In the genomic region with DNA sequence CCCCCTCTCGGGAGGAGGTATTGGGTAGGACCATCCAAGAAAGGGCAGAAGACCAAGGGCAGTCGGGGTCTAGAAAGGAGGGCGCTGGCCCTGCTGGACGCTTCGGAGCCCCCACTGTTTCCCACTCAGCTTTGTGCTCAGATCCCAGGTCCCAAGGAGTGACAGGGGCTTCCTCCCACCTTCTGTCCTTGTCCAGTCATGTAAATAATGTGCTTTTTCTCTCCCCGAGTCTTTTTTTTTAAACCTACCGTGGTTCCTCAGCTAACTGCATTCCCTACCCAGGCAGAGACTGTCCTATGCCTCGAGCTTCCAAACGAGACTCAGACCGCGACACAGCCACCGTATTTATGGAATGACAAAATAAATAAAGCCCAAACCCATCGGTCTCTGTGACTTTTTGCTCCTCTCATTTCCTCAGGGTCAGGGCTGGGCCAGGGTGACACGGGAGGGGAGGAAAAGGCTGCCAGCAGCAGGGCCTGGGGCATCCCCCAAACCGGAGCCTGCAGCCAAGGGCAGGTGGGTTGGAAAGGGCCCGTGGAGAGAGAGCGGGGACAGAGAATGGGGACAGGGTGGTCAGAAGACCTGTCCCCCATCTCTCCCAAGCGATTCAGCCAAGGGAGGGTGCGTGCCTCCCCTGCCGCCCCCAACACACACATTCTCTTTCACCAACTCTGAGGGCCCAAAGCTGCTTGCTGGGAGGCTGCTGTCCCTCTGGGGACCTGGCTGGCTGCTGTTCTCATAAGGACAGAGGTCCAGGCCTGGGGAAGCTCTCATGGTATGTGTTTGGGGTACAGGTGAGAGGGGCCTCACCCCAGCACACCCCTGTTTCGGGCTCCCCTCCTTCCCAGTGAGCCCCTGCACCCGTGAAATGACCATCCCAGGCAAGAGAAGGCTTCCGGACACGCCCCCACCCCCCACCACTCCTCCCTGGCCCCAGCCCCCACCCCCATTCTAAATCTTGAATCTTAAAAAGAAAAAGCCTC, we compare ENCODE assay signal across 22 cellular contexts. TPM values are rescaled to one million over a fixed set of nuclear protein-coding genes. Genes with fewer than 3 reads are reported as not detected.
A peak's percentile ranks its signal among the peaks of the same experiment; 100 is the strongest.
DNase-seq lines count a peak whose midpoint lies in the region; ATAC-seq and TF ChIP-seq lines count a peak whose summit lies in the region.
"Had no signal": no experiment of that assay in that cellular context is flagged by ENCODE, and none has a peak within 500 bp of the region (broad histone marks: within the 10 kb centered on the region; RNA-seq: fewer than 3 reads in every experiment).

No MANE protein-coding gene starts in this region.

- H3K36me3 Mint-ChIP-seq in activated CD8-positive, alpha-beta T cell treated with anti-CD3 and anti-CD28 coated beads for 36 hours (ENCODE audit: low read depth) = peaks cover 14% of the 10 kb centered on the region
- H3K36me3 Mint-ChIP-seq in activated CD8-positive, alpha-beta T cell treated with anti-CD3 and anti-CD28 coated beads, Interleukin-2, amount 10 ng/mL, durations not matched to agents 7 days and 5 days (ENCODE audit: low read depth) = peaks cover 19% of the 10 kb centered on the region
- H3K36me3 Mint-ChIP-seq in CD8-positive, alpha-beta T cell = peaks cover 20% of the 10 kb centered on the region
- peaks cover 13% of the 10 kb centered on the region for H3K36me3 Mint-ChIP-seq in activated naive CD8-positive, alpha-beta T cell treated with anti-CD3 and anti-CD28 coated beads, Interleukin-2, amount 50 U/mL, for 24 hours (ENCODE audit: low read depth)
- H3K36me3 Mint-ChIP-seq in neural crest cell (ENCODE audit: low read depth) = no peaks in the 10 kb centered on the region

- POLR2A ChIA-PET in activated CD8-positive, alpha-beta T cell treated with anti-CD3 and anti-CD28 coated beads for 36 hours (lab: Charles Lee) = interaction anchor here (0.8 to 2.0 kb wide), 5 partner anchors 9 to 35 kb away, joined by 3 to 10 read pairs (median 5); no protein-coding TSS in a partner anchor
- POLR2A ChIA-PET in activated CD8-positive, alpha-beta T cell treated with anti-CD3 and anti-CD28 coated beads, Interleukin-2, amount 10 ng/mL, durations not matched to agents 7 days and 5 days (lab: Charles Lee) = interaction anchor here (1.1 to 1.5 kb wide), 2 partner anchors 15 to 34 kb away, joined by 3 read pairs; no protein-coding TSS in a partner anchor
- POLR2A ChIA-PET in CD8-positive, alpha-beta T cell (lab: Charles Lee) = no interaction called here

- no peaks in the 10 kb centered on the region for H3K4me1 ChIP-seq in CD8-positive, alpha-beta T cell (ENCODE audit: insufficient read depth, low read length)
- H3K4me1 ChIP-seq: ascending aorta, prostate gland, suprapubic skin had no signal

- H3K4me3 Mint-ChIP-seq in activated CD8-positive, alpha-beta T cell treated with anti-CD3 and anti-CD28 coated beads for 36 hours = no peak overlapping the region
- H3K4me3 Mint-ChIP-seq in activated CD8-positive, alpha-beta T cell treated with anti-CD3 and anti-CD28 coated beads, Interleukin-2, amount 10 ng/mL, durations not matched to agents 7 days and 5 days = no peak overlapping the region
- no peak overlapping the region for H3K4me3 Mint-ChIP-seq in CD8-positive, alpha-beta T cell
- H3K4me3 Mint-ChIP-seq in activated naive CD8-positive, alpha-beta T cell treated with anti-CD3 and anti-CD28 coated beads, Interleukin-2, amount 50 U/mL, for 24 hours = peak overlapping the region; percentile 11
- H3K4me3 Mint-ChIP-seq in neural crest cell = peak overlapping the region; percentile 8
- H3K4me3 Mint-ChIP-seq: activated B cell treated with CpG ODN at 0.5 μM for 24 hours, HFFc6 had no signal

- peak; percentile 35 for ATAC-seq in activated CD8-positive, alpha-beta T cell treated with anti-CD3 and anti-CD28 coated beads for 36 hours
- no peak for ATAC-seq in activated CD8-positive, alpha-beta T cell treated with anti-CD3 and anti-CD28 coated beads, Interleukin-2, amount 10 ng/mL, durations not matched to agents 7 days and 5 days
- ATAC-seq in CD8-positive, alpha-beta T cell = no peak
- peak; percentile 20 for ATAC-seq in activated naive CD8-positive, alpha-beta T cell treated with anti-CD3 and anti-CD28 coated beads, Interleukin-2, amount 50 U/mL, for 24 hours
- ATAC-seq in HG02623 (IDR thresholded peaks at IDR 0.05; ENCODE audit: unreplicated experiment) (no peak), HG03565 (IDR thresholded peaks at IDR 0.05; ENCODE audit: unreplicated experiment) (no peak)

- intact Hi-C loops in activated CD8-positive, alpha-beta T cell treated with anti-CD3 and anti-CD28 coated beads for 36 hours (cut with micrococcal nuclease) = no loop called here
- intact Hi-C loops in CD8-positive, alpha-beta T cell (cut with DNase I, micrococcal nuclease) = no loop called here

- CTCF ChIA-PET in activated CD8-positive, alpha-beta T cell treated with anti-CD3 and anti-CD28 coated beads for 36 hours (lab: Charles Lee) = no interaction called here
- CTCF ChIA-PET in activated CD8-positive, alpha-beta T cell treated with anti-CD3 and anti-CD28 coated beads, Interleukin-2, amount 10 ng/mL, durations not matched to agents 7 days and 5 days (lab: Charles Lee) = no interaction called here
- CTCF ChIA-PET in CD8-positive, alpha-beta T cell (lab: Charles Lee) = interaction anchor here (0.7 kb wide), 1 partner anchor 243 kb away, joined by 3 read pairs; no protein-coding TSS in a partner anchor

- no peak overlapping the region for H3K27ac Mint-ChIP-seq in activated CD8-positive, alpha-beta T cell treated with anti-CD3 and anti-CD28 coated beads for 36 hours
- no peak overlapping the region for H3K27ac Mint-ChIP-seq in activated CD8-positive, alpha-beta T cell treated with anti-CD3 and anti-CD28 coated beads, Interleukin-2, amount 10 ng/mL, durations not matched to agents 7 days and 5 days
- peak overlapping the region; percentile 58 for H3K27ac Mint-ChIP-seq in CD8-positive, alpha-beta T cell
- no peak overlapping the region for H3K27ac Mint-ChIP-seq in activated naive CD8-positive, alpha-beta T cell treated with anti-CD3 and anti-CD28 coated beads, Interleukin-2, amount 50 U/mL, for 24 hours
- H3K27ac Mint-ChIP-seq in neural crest cell (ENCODE audit: unreplicated experiment) = no peak overlapping the region
- H3K27ac Mint-ChIP-seq: activated B cell treated with CpG ODN at 0.5 μM for 24 hours, HFFc6 had no signal

- TF ChIP-seq CTCF in activated CD8-positive, alpha-beta T cell treated with anti-CD3 and anti-CD28 coated beads for 36 hours (IDR thresholded peaks at IDR 0.05) = no peak
- no peak for TF ChIP-seq CTCF in CD8-positive, alpha-beta T cell (IDR thresholded peaks at IDR 0.05)
- TF ChIP-seq CTCF in neural crest cell (conservative IDR thresholded peaks at IDR 0.05) = no peak

- H3K27ac ChIP-seq in CD8-positive, alpha-beta T cell (ENCODE audit: low read depth, low read length) = no peak overlapping the region
- H3K27ac ChIP-seq: ascending aorta, prostate gland, suprapubic skin had no signal

- no peaks in the 10 kb centered on the region for H3K9me3 Mint-ChIP-seq in activated CD8-positive, alpha-beta T cell treated with anti-CD3 and anti-CD28 coated beads for 36 hours
- H3K9me3 Mint-ChIP-seq in activated CD8-positive, alpha-beta T cell treated with anti-CD3 and anti-CD28 coated beads, Interleukin-2, amount 10 ng/mL, durations not matched to agents 7 days and 5 days (ENCODE audit: insufficient read depth) = no peaks in the 10 kb centered on the region
- no peaks in the 10 kb centered on the region for H3K9me3 Mint-ChIP-seq in CD8-positive, alpha-beta T cell
- no peaks in the 10 kb centered on the region for H3K9me3 Mint-ChIP-seq in activated naive CD8-positive, alpha-beta T cell treated with anti-CD3 and anti-CD28 coated beads, Interleukin-2, amount 50 U/mL, for 24 hours
- no peaks in the 10 kb centered on the region for H3K9me3 Mint-ChIP-seq in neural crest cell
- H3K9me3 Mint-ChIP-seq: activated B cell treated with CpG ODN at 0.5 μM for 24 hours, HFFc6 had no signal

- H3K9me3 ChIP-seq in CD8-positive, alpha-beta T cell (ENCODE audit: low read length) = no peaks in the 10 kb centered on the region
- H3K9me3 ChIP-seq: ascending aorta, prostate gland, SK-N-SH, suprapubic skin had no signal

- peaks cover 5% of the 10 kb centered on the region for H3K27me3 Mint-ChIP-seq in activated CD8-positive, alpha-beta T cell treated with anti-CD3 and anti-CD28 coated beads for 36 hours
- H3K27me3 Mint-ChIP-seq in activated CD8-positive, alpha-beta T cell treated with anti-CD3 and anti-CD28 coated beads, Interleukin-2, amount 10 ng/mL, durations not matched to agents 7 days and 5 days (ENCODE audit: low read depth) = no peaks in the 10 kb centered on the region
- peaks cover 3% of the 10 kb centered on the region for H3K27me3 Mint-ChIP-seq in CD8-positive, alpha-beta T cell (ENCODE audit: low read depth)
- peaks cover 2% of the 10 kb centered on the region for H3K27me3 Mint-ChIP-seq in activated naive CD8-positive, alpha-beta T cell treated with anti-CD3 and anti-CD28 coated beads, Interleukin-2, amount 50 U/mL, for 24 hours
- H3K27me3 Mint-ChIP-seq in neural crest cell (ENCODE audit: low read depth) = no peaks in the 10 kb centered on the region

- H3K36me3 ChIP-seq in CD8-positive, alpha-beta T cell (ENCODE audit: insufficient read depth, low read length) = peaks cover 7% of the 10 kb centered on the region
- H3K36me3 ChIP-seq: ascending aorta, prostate gland, suprapubic skin had no signal

- H3K4me3 ChIP-seq in CD8-positive, alpha-beta T cell (ENCODE audit: low read depth, low read length) = no peak overlapping the region
- H3K4me3 ChIP-seq: ascending aorta, prostate gland, suprapubic skin had no signal

- H3K27me3 ChIP-seq in CD8-positive, alpha-beta T cell (ENCODE audit: insufficient read depth, low read length) = no peaks in the 10 kb centered on the region
- H3K27me3 ChIP-seq: ascending aorta had no signal

- no peaks in the 10 kb centered on the region for H3K4me1 Mint-ChIP-seq in activated CD8-positive, alpha-beta T cell treated with anti-CD3 and anti-CD28 coated beads for 36 hours (ENCODE audit: low read depth)
- H3K4me1 Mint-ChIP-seq in activated CD8-positive, alpha-beta T cell treated with anti-CD3 and anti-CD28 coated beads, Interleukin-2, amount 10 ng/mL, durations not matched to agents 7 days and 5 days (ENCODE audit: low read depth) = no peaks in the 10 kb centered on the region
- H3K4me1 Mint-ChIP-seq in CD8-positive, alpha-beta T cell (ENCODE audit: low read depth) = no peaks in the 10 kb centered on the region
- peaks cover 3% of the 10 kb centered on the region for H3K4me1 Mint-ChIP-seq in activated naive CD8-positive, alpha-beta T cell treated with anti-CD3 and anti-CD28 coated beads, Interleukin-2, amount 50 U/mL, for 24 hours
- peaks cover 5% of the 10 kb centered on the region for H3K4me1 Mint-ChIP-seq in neural crest cell
- H3K4me1 Mint-ChIP-seq: activated B cell treated with CpG ODN at 0.5 μM for 24 hours had no signal

- DNase-seq in activated CD8-positive, alpha-beta T cell treated with anti-CD3 and anti-CD28 coated beads for 36 hours = peak; percentile 25
- DNase-seq in activated CD8-positive, alpha-beta T cell treated with anti-CD3 and anti-CD28 coated beads, Interleukin-2, amount 10 ng/mL, durations not matched to agents 7 days and 5 days = no peak
- DNase-seq in CD8-positive, alpha-beta T cell = no peak
- DNase-seq in activated naive CD8-positive, alpha-beta T cell treated with anti-CD3 and anti-CD28 coated beads, Interleukin-2, amount 50 U/mL, for 24 hours = peak; percentile 21
- DNase-seq in neural crest cell (ENCODE audit: low read depth, low spot score) = no peak
- no peak for DNase-seq in NCI-H187 treated with DMSO at 0.1 percent for 48 hours (lab: John Stamatoyannopoulos, UW)
- DNase-seq: activated B cell treated with CpG ODN at 0.5 μM for 24 hours; activated effector memory CD4-positive, alpha-beta T cell treated with anti-CD3 and anti-CD28 coated beads, Interleukin-2, amount 50 U/mL, for 16 hours; C1 segment of cervical spinal cord; central memory CD4-positive, alpha-beta T cell; foreskin melanocyte; HFFc6; NCI-H2107; NCI-H524; SK-N-SH; stimulated activated CD8-positive, alpha-beta memory T cell treated with anti-CD3 and anti-CD28 coated beads, Interleukin-4, amount 100 ng/mL, for 48 hours; T1000 had no signal

RNA-seq across cellular contexts. Expression of a gene that starts 55.4 kb away (rescaled TPM):
- 100 to 1,000 TPM; 290 to 299 TPM for total RNA-seq in activated CD8-positive, alpha-beta T cell treated with anti-CD3 and anti-CD28 coated beads for 36 hours
- 100 to 1,000 TPM; 343 to 360 TPM for total RNA-seq in activated CD8-positive, alpha-beta T cell treated with anti-CD3 and anti-CD28 coated beads, Interleukin-2, amount 10 ng/mL, durations not matched to agents 7 days and 5 days
- total RNA-seq in CD8-positive, alpha-beta T cell = 100 to 1,000 TPM; 152 to 163 TPM
- 8.3 and 9.0 TPM in 2 replicates for total RNA-seq in neural crest cell

Comparison
In these comparisons a context has a peak if more than half of its experiments do, and no peak if none do; other contexts are left out.
1. ATAC-seq: peak in activated CD8-positive, alpha-beta T cell treated with anti-CD3 and anti-CD28 coated beads for 36 hours (single experiment) and activated naive CD8-positive, alpha-beta T cell treated with anti-CD3 and anti-CD28 coated beads, Interleukin-2, amount 50 U/mL, for 24 hours (single experiment); none in activated CD8-positive, alpha-beta T cell treated with anti-CD3 and anti-CD28 coated beads, Interleukin-2, amount 10 ng/mL, durations not matched to agents 7 days and 5 days (single experiment), CD8-positive, alpha-beta T cell (single experiment), HG02623 (single experiment) and HG03565 (single experiment).
2. DNase-seq: peak in activated CD8-positive, alpha-beta T cell treated with anti-CD3 and anti-CD28 coated beads for 36 hours (single experiment) and activated naive CD8-positive, alpha-beta T cell treated with anti-CD3 and anti-CD28 coated beads, Interleukin-2, amount 50 U/mL, for 24 hours (single experiment); none in activated CD8-positive, alpha-beta T cell treated with anti-CD3 and anti-CD28 coated beads, Interleukin-2, amount 10 ng/mL, durations not matched to agents 7 days and 5 days (single experiment), CD8-positive, alpha-beta T cell (0 of 7), neural crest cell (single experiment) and NCI-H187 treated with DMSO at 0.1 percent for 48 hours (single experiment).
3. H3K4me3 Mint-ChIP-seq: peak in activated naive CD8-positive, alpha-beta T cell treated with anti-CD3 and anti-CD28 coated beads, Interleukin-2, amount 50 U/mL, for 24 hours (single experiment) and neural crest cell (single experiment); none in activated CD8-positive, alpha-beta T cell treated with anti-CD3 and anti-CD28 coated beads for 36 hours (single experiment), activated CD8-positive, alpha-beta T cell treated with anti-CD3 and anti-CD28 coated beads, Interleukin-2, amount 10 ng/mL, durations not matched to agents 7 days and 5 days (single experiment) and CD8-positive, alpha-beta T cell (single experiment).
4. RNA of a gene that starts 55.4 kb away (total RNA-seq): 343 to 360 TPM in activated CD8-positive, alpha-beta T cell treated with anti-CD3 and anti-CD28 coated beads, Interleukin-2, amount 10 ng/mL, durations not matched to agents 7 days and 5 days, 290 to 299 TPM in activated CD8-positive, alpha-beta T cell treated with anti-CD3 and anti-CD28 coated beads for 36 hours and 152 to 163 TPM in CD8-positive, alpha-beta T cell; 8.3 to 9.0 TPM in neural crest cell; every median in the first group is over 10 times any median in the second.